ENCODE assay signal across 18 cellular contexts in the genomic region with DNA sequence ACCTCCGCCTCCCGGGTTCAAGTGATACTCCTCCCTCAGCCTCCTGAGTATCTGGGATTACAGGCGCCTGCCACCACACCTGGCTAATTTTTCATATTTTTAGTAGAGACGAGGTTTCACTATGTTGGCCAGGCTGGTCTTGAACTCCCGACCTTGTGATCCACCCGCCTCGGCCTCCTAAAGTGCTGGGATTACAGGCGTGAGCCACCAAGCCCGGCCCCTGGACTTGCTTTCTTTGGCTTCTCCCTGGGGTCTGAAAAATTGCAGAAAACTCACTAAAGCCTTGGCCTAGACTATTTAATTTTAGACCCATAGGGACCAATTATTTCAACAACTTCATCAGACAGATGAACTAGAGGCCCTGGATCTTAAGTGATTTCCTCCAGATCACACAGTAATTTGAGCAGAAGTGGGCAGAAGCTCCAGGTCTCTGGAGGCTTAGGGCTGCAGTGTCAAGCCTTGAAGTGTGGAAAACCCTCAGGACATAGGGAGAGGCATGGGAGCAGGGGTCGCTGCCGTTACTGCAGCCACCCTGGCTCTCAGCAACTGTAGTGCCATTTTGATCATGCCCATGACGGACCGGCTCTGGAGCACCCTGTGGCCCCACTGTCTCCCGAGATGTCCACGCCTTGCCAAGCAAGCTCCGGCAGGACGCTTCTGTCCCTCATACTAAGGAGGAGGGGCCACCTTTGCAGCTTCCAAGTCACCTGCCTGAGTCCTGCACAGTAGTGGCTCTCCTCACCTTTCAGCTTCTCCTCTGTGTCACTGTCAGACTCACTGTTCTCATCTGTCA.
"Had no signal": no experiment of that assay in that cellular context is flagged by ENCODE, and none has a peak within 500 bp of the region (broad histone marks: within the 10 kb centered on the region; RNA-seq: fewer than 3 reads in every experiment).

No MANE protein-coding gene starts in this region.

- DNase-seq: activated CD4-positive, alpha-beta T cell treated with anti-CD3 and anti-CD28 coated beads, Interleukin-2, amount 50 U/mL, for 1 hour; activated CD8-positive, alpha-beta memory T cell treated with anti-CD3 and anti-CD28 coated beads for 24 hours; activated naive CD8-positive, alpha-beta T cell treated with anti-CD3 and anti-CD28 coated beads, Interleukin-2, amount 10 ng/mL, durations not matched to agents 7 days and 5 days; gastrocnemius medialis; naive thymus-derived CD4-positive, alpha-beta T cell; retina; small intestine; stimulated activated CD4-positive, alpha-beta T cell treated with anti-CD3 and anti-CD28 coated beads, Interleukin-4, amount 100 ng/mL, for 4 hours; stimulated activated CD8-positive, alpha-beta memory T cell treated with anti-CD3 and anti-CD28 coated beads, Interleukin-4, amount 100 ng/mL, for 48 hours; stimulated activated naive CD4-positive, alpha-beta T cell treated with Interleukin-2 at 50 U/mL for 16 hours had no signal

- H3K27ac ChIP-seq: brain microvascular endothelial cell, epithelial cell of prostate, neutrophil, thoracic aorta had no signal

- H3K27me3 ChIP-seq: brain microvascular endothelial cell, gastrocnemius medialis had no signal

- H3K9me3 ChIP-seq: gastrocnemius medialis, mucosa of descending colon, neutrophil, thoracic aorta had no signal

- FAIRE-seq: islet of Langerhans, small intestine had no signal

- H3K36me3 ChIP-seq: brain microvascular endothelial cell, gastrocnemius medialis, neutrophil, thoracic aorta had no signal

- H3K4me3 ChIP-seq: gastrocnemius medialis, mucosa of descending colon, thoracic aorta had no signal

- ATAC-seq: activated CD4-positive, CD25-positive, alpha-beta regulatory T cell treated with anti-CD3 and anti-CD28 coated beads, Interleukin-2, amount 50 U/mL, for 24 hours; gastrocnemius medialis; left colon; naive thymus-derived CD4-positive, alpha-beta T cell had no signal
